In the genomic region with DNA sequence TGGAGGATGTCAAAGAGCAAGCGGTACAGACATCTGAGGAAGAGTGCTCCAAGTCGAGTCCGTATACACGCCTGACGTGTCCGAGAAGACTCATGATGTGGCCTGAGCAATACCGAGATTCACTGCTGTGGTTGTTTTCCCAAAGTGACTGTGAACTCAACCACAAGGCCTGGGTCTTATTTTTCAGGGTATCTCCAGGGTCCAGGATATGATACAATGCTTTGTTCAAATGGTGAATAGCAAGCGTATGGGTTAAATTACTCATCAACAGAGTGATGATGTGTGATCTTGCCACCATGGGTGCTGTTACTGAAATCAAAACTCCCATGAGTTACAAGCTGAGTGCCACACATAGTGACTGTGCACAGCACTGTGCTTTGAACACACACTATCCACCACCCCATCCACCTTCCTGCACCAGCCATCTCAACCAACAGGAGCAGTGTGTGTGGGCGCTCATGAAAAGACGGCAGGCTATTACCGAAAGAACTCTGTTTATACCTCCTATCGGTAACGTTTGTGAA, we compare ENCODE assay signal across 8 cellular contexts.
DNase-seq lines count a peak whose midpoint lies in the region; ATAC-seq and TF ChIP-seq lines count a peak whose summit lies in the region.

No MANE protein-coding gene starts in this region.

- no peaks in the 10 kb centered on the region for H3K9me3 ChIP-seq in CD8-positive, alpha-beta T cell (ENCODE audit: low read length)
- no peaks in the 10 kb centered on the region for H3K9me3 ChIP-seq in breast epithelium

- no peak for TF ChIP-seq CTCF in CD8-positive, alpha-beta T cell (IDR thresholded peaks at IDR 0.05)
- TF ChIP-seq CTCF in breast epithelium (IDR thresholded peaks at IDR 0.05): no peak

- peaks cover 10% of the 10 kb centered on the region for H3K4me1 Mint-ChIP-seq in CD8-positive, alpha-beta T cell (ENCODE audit: low read depth)
- peaks cover 16 to 22% of the 10 kb centered on the region in 2 donors for H3K4me1 Mint-ChIP-seq in stimulated activated naive B cell treated with anti-CD40 and anti-IgM and Interleukin-4, amounts not matched to agents 10 μg/mL and 1 μg/mL and 100 μg/mL, for 72 hours

- no peak for TF ChIP-seq POLR2A in breast epithelium (IDR thresholded peaks at IDR 0.05)

- no peak overlapping the region for H3K4me3 ChIP-seq in CD8-positive, alpha-beta T cell (ENCODE audit: low read depth, low read length)
- H3K4me3 ChIP-seq in breast epithelium: no peak overlapping the region

- no peak for DNase-seq in CD8-positive, alpha-beta T cell
- DNase-seq in HT1080 (ENCODE audit: low read depth): peak; percentile 95
- DNase-seq in breast epithelium (ENCODE audit: low spot score in 2 of 2): no peak
- DNase-seq in stimulated activated naive B cell treated with anti-CD40 and anti-IgM and Interleukin-4, amounts not matched to agents 10 μg/mL and 1 μg/mL and 100 μg/mL, for 72 hours: peak; percentile 70
- no peak for DNase-seq in HK-2 (ENCODE audit: unreplicated experiment)
- DNase-seq in NCI-H2196 treated with DMSO at 0.1 percent for 48 hours (lab: John Stamatoyannopoulos, UW; ENCODE audit: unreplicated experiment): no peak
- DNase-seq in LoVo (ENCODE audit: low spot score): no peak

- H3K27me3 ChIP-seq in CD8-positive, alpha-beta T cell (ENCODE audit: insufficient read depth, low read length): no peaks in the 10 kb centered on the region
- H3K27me3 ChIP-seq in breast epithelium: no peaks in the 10 kb centered on the region

- peak; percentile 57 for ATAC-seq in CD8-positive, alpha-beta T cell
- ATAC-seq in GM21381 (IDR thresholded peaks at IDR 0.05; ENCODE audit: unreplicated experiment): peak; percentile 77
- ATAC-seq in stimulated activated naive B cell treated with anti-CD40 and anti-IgM and Interleukin-4, amounts not matched to agents 10 μg/mL and 1 μg/mL and 100 μg/mL, for 72 hours (replicated peaks): peak; percentile 92 to 94

- H3K36me3 ChIP-seq in CD8-positive, alpha-beta T cell (ENCODE audit: insufficient read depth, low read length): no peaks in the 10 kb centered on the region
- H3K36me3 ChIP-seq in breast epithelium: no peaks in the 10 kb centered on the region

- H3K27ac Mint-ChIP-seq in CD8-positive, alpha-beta T cell: no peak overlapping the region
- peak overlapping the region; percentile 85 for H3K27ac Mint-ChIP-seq in stimulated activated naive B cell treated with anti-CD40 and anti-IgM and Interleukin-4, amounts not matched to agents 10 μg/mL and 1 μg/mL and 100 μg/mL, for 72 hours

- CTCF ChIA-PET in CD8-positive, alpha-beta T cell (lab: Charles Lee): no interaction called here

- peaks cover 7% of the 10 kb centered on the region for H3K27me3 Mint-ChIP-seq in CD8-positive, alpha-beta T cell (ENCODE audit: low read depth)
- H3K27me3 Mint-ChIP-seq in stimulated activated naive B cell treated with anti-CD40 and anti-IgM and Interleukin-4, amounts not matched to agents 10 μg/mL and 1 μg/mL and 100 μg/mL, for 72 hours: no peaks in the 10 kb centered on the region

- intact Hi-C loops in CD8-positive, alpha-beta T cell (cut with DNase I, micrococcal nuclease): loop anchor here in 1 of 2 experiments (5.0 kb wide), 1 partner anchor 1982 kb away; no protein-coding TSS in a partner anchor
- intact Hi-C loops in breast epithelium (cut with DNase I; ENCODE audit: low total_unique reads): no loop called here

- no peak overlapping the region for H3K27ac ChIP-seq in CD8-positive, alpha-beta T cell (ENCODE audit: low read depth, low read length)
- H3K27ac ChIP-seq in breast epithelium: peak overlapping the region; percentile 9 to 16

- H3K4me3 Mint-ChIP-seq in CD8-positive, alpha-beta T cell: peak overlapping the region; percentile 54
- peak overlapping the region; percentile 2 to 40 for H3K4me3 Mint-ChIP-seq in stimulated activated naive B cell treated with anti-CD40 and anti-IgM and Interleukin-4, amounts not matched to agents 10 μg/mL and 1 μg/mL and 100 μg/mL, for 72 hours

- no peaks in the 10 kb centered on the region for H3K36me3 Mint-ChIP-seq in CD8-positive, alpha-beta T cell
- H3K36me3 Mint-ChIP-seq in stimulated activated naive B cell treated with anti-CD40 and anti-IgM and Interleukin-4, amounts not matched to agents 10 μg/mL and 1 μg/mL and 100 μg/mL, for 72 hours: peaks cover 2 to 24% of the 10 kb centered on the region in 2 donors

- H3K9me3 Mint-ChIP-seq in CD8-positive, alpha-beta T cell: no peaks in the 10 kb centered on the region
- H3K9me3 Mint-ChIP-seq in stimulated activated naive B cell treated with anti-CD40 and anti-IgM and Interleukin-4, amounts not matched to agents 10 μg/mL and 1 μg/mL and 100 μg/mL, for 72 hours: no peaks in the 10 kb centered on the region

- no peaks in the 10 kb centered on the region for H3K4me1 ChIP-seq in CD8-positive, alpha-beta T cell (ENCODE audit: insufficient read depth, low read length)
- no peaks in the 10 kb centered on the region for H3K4me1 ChIP-seq in breast epithelium

- POLR2A ChIA-PET in CD8-positive, alpha-beta T cell (lab: Charles Lee): interaction anchor here (1.1 kb wide), 1 partner anchor 13 kb away, joined by 3 read pairs; no protein-coding TSS in a partner anchor

Comparison
In these comparisons a context has a peak if more than half of its experiments do, and no peak if none do; other contexts are left out.
1. DNase-seq: peak in HT1080 (single experiment) and stimulated activated naive B cell treated with anti-CD40 and anti-IgM and Interleukin-4, amounts not matched to agents 10 μg/mL and 1 μg/mL and 100 μg/mL, for 72 hours (single experiment); none in CD8-positive, alpha-beta T cell (0 of 7), breast epithelium (0 of 2), HK-2 (single experiment), NCI-H2196 treated with DMSO at 0.1 percent for 48 hours (single experiment) and LoVo (single experiment).
2. Peak in every context shown above with its lines, with median percentiles within 50 percentile points of each other: ATAC-seq.